ENCODE assay signal across 12 cellular contexts in genomic region chr7:7416031-7416968, GRCh38.
DNase-seq lines count a peak whose midpoint lies in the region; ATAC-seq and TF ChIP-seq lines count a peak whose summit lies in the region.
"Had no signal": no experiment of that assay in that cellular context is flagged by ENCODE, and none has a peak within 500 bp of the region (broad histone marks: within the 10 kb centered on the region; RNA-seq: fewer than 3 reads in every experiment).

No MANE protein-coding gene starts in this region.

- intact Hi-C loops in Panc1 (cut with micrococcal nuclease; ENCODE audit: unreplicated experiment): loop anchor here (10.0 kb wide), 1 partner anchor 231 kb away; the partner anchor contains the start of gene C1GALT1

- TF ChIP-seq CTCF in Panc1 (IDR thresholded peaks at IDR 0.05): no peak
- TF ChIP-seq CTCF in fibroblast of pulmonary artery (IDR thresholded peaks at IDR 0.05; ENCODE audit: low read length, missing control alignments): no peak
- TF ChIP-seq CTCF in BE2C (IDR thresholded peaks at IDR 0.05; ENCODE audit: low read depth, low read length): no peak

- in situ Hi-C loops in Panc1 (cut with HindIII; ENCODE audit: low pct_unique_long_range_greater_than_20kb, low sequenced_read_pairs): no loop called here

- peak; percentile 85 for ATAC-seq in Panc1
- no peak for ATAC-seq in HG03469 (IDR thresholded peaks at IDR 0.05; ENCODE audit: unreplicated experiment)
- ATAC-seq: Right ventricle myocardium inferior had no signal

- no peak overlapping the region for H3K4me3 ChIP-seq in Panc1 (ENCODE audit: low read depth in 2 of 2, low read length in 2 of 2)
- no peak overlapping the region for H3K4me3 ChIP-seq in fibroblast of pulmonary artery (replicated peaks; ENCODE audit: low read depth, low read length)
- no peak overlapping the region for H3K4me3 ChIP-seq in BE2C (ENCODE audit: low read depth, low read length)

- H3K27me3 ChIP-seq in Panc1 (ENCODE audit: control insufficient read depth, insufficient read depth, low read length) (no peaks in the 10 kb centered on the region), BE2C (no peaks in the 10 kb centered on the region; the same call in 1 of the 2 replicates)

- H3K36me3 ChIP-seq in Panc1 (ENCODE audit: control insufficient read depth, insufficient read depth, low read length) (no peaks in the 10 kb centered on the region), BE2C (no peaks in the 10 kb centered on the region; the same call in 1 of the 2 replicates)

- peak; percentile 4 for DNase-seq in stimulated activated CD4-positive, alpha-beta T cell treated with anti-CD3 and anti-CD28 coated beads, Interleukin-4, amount 100 ng/mL, for 24 hours
- DNase-seq in stimulated activated CD4-positive, alpha-beta T cell treated with anti-CD3 and anti-CD28 coated beads, Interleukin-4, amount 100 ng/mL, for 1 hour: no peak
- no peak for DNase-seq in Panc1 (ENCODE audit: low read depth, low spot score)
- peak; percentile 17 for DNase-seq in fibroblast of pulmonary artery (ENCODE audit: low read depth)
- DNase-seq in NCI-H1105 (lab: John Stamatoyannopoulos, UW): no peak
- no peak for DNase-seq in anterior cingulate cortex (lab: John Stamatoyannopoulos, UW)
- no peak for DNase-seq in BE2C
- DNase-seq: caudate nucleus, DMS79, midbrain had no signal

- CTCF ChIA-PET in Panc1 (lab: Charles Lee): interaction anchor here (1.0 kb wide), 1 partner anchor 880 kb away, joined by 3 read pairs; no protein-coding TSS in a partner anchor

- H3K9me3 ChIP-seq in Panc1 (ENCODE audit: control insufficient read depth, insufficient read depth, low read depth, low read length) (no peaks in the 10 kb centered on the region), BE2C (no peaks in the 10 kb centered on the region)

- H3K4me1 ChIP-seq in Panc1 (ENCODE audit: control insufficient read depth, insufficient read depth, low read length) (no peaks in the 10 kb centered on the region), BE2C (no peaks in the 10 kb centered on the region)

- no peak overlapping the region for H3K27ac ChIP-seq in Panc1 (ENCODE audit: low read length)

- POLR2A ChIA-PET in Panc1 (lab: Charles Lee): no interaction called here

- no TSS peak for BruUV-seq in Panc1 (replicated peaks; lab: Mats Ljungman, UMichigan)

Comparison
In these comparisons a context has a peak if more than half of its experiments do, and no peak if none do; other contexts are left out.
1. DNase-seq: peak in stimulated activated CD4-positive, alpha-beta T cell treated with anti-CD3 and anti-CD28 coated beads, Interleukin-4, amount 100 ng/mL, for 24 hours (single experiment) and fibroblast of pulmonary artery (single experiment); none in stimulated activated CD4-positive, alpha-beta T cell treated with anti-CD3 and anti-CD28 coated beads, Interleukin-4, amount 100 ng/mL, for 1 hour (single experiment), Panc1 (single experiment), NCI-H1105 (single experiment), anterior cingulate cortex (0 of 58) and BE2C (single experiment).